Comparison of ENCODE assay signal across 8 cellular contexts in genomic region chr16:19524866-19525723, GRCh38. TPM values are rescaled to one million over a fixed set of nuclear protein-coding genes. Genes with fewer than 3 reads are reported as not detected.
DNase-seq lines count a peak whose midpoint lies in the region; ATAC-seq, FAIRE-seq and TF ChIP-seq lines count a peak whose summit lies in the region.

No MANE protein-coding gene starts in this region.

- H3K27ac Mint-ChIP-seq in central memory CD8-positive, alpha-beta T cell (ENCODE audit: low read depth): peak overlapping the region; percentile 95

- 13 to 21% methylated on average over 7 to 10 of the region's 14 CpGs for WGBS in mesodermal cell (ENCODE audit: insufficient coverage in 2 of 2), 2 experiments

- H3K4me1 ChIP-seq in mesodermal cell (ENCODE audit: control insufficient read depth, insufficient read depth, low read length, poor library complexity, severe bottlenecking): peaks cover 10% of the 10 kb centered on the region

- ATAC-seq in central memory CD8-positive, alpha-beta T cell (replicated peaks; ENCODE audit: extremely low read depth, poor library complexity, severe bottlenecking): no peak

- H3K9me3 Mint-ChIP-seq in central memory CD8-positive, alpha-beta T cell: no peaks in the 10 kb centered on the region

- peaks cover 18% of the 10 kb centered on the region for H3K36me3 Mint-ChIP-seq in central memory CD8-positive, alpha-beta T cell (ENCODE audit: insufficient read depth)

- peak overlapping the region; percentile 94 for H3K4me3 Mint-ChIP-seq in central memory CD8-positive, alpha-beta T cell

- no peak for TF ChIP-seq POLR2A in GM12891 (IDR thresholded peaks at IDR 0.05; ENCODE audit: low read depth, low read length)

- no peaks in the 10 kb centered on the region for H3K9me3 ChIP-seq in mesodermal cell (ENCODE audit: control insufficient read depth, low read length)

- peaks cover 47% of the 10 kb centered on the region for H3K4me1 Mint-ChIP-seq in central memory CD8-positive, alpha-beta T cell

- H3K4me3 ChIP-seq in mesodermal cell (ENCODE audit: extremely low read depth, insufficient read depth, low read length, poor library complexity, severe bottlenecking): peak overlapping the region; percentile 92

- no peak overlapping the region for H3K27ac ChIP-seq in mesodermal cell (ENCODE audit: low read depth, low read length, severe bottlenecking)

- no peak for DNase-seq in GM12891 (ENCODE audit: insufficient read length, low spot score)
- DNase-seq in NCI-H526 (lab: John Stamatoyannopoulos, UW): peak; percentile 33 to 62
- DNase-seq in central memory CD8-positive, alpha-beta T cell (ENCODE audit: low spot score in 2 of 2): no peak
- DNase-seq in NCI-H1092 (lab: John Stamatoyannopoulos, UW): no peak
- DNase-seq in GOT3 (lab: John Stamatoyannopoulos, UW): no peak
- DNase-seq in activated CD4-positive, alpha-beta T cell treated with anti-CD3 and anti-CD28 coated beads, Interleukin-2, amount 50 U/mL, for 48 hours: no peak
- DNase-seq in NOMO-1 treated with dmso at 0.1 percent for 144 hours (lab: John Stamatoyannopoulos, UW; ENCODE audit: unreplicated experiment): no peak

- peaks cover 7% of the 10 kb centered on the region for H3K36me3 ChIP-seq in mesodermal cell (ENCODE audit: control insufficient read depth, insufficient read depth, low read length)

- peak; percentile 61 for FAIRE-seq in GM12891 (lab: Jason Lieb, UNC)

- H3K27me3 Mint-ChIP-seq in central memory CD8-positive, alpha-beta T cell: no peaks in the 10 kb centered on the region

TF ChIP-seq in GM12891, 5 proteins besides CTCF, POLR2A, EP300 and RAD21:
- TF ChIP-seq SPI1 (IDR thresholded peaks at IDR 0.05; ENCODE audit: low read depth, low read length) (no peak), TAF1 (IDR thresholded peaks at IDR 0.05; ENCODE audit: low read depth, low read length) (no peak)
TF ChIP-seq in GM12891: peak in this region for 0.

RNA-seq across cellular contexts. Expression of gene CCP110, which starts 1.4 kb away (rescaled TPM):
- 10.3 TPM for polyA plus RNA-seq in GM12891 (2012; ENCODE audit: low read depth, missing spikeins)
- 14.1 TPM for polyA plus RNA-seq in mesodermal cell (2013, experiment 1 of 2)
- polyA plus RNA-seq in mesodermal cell (2013, experiment 2 of 2): 13.8 TPM

RNA-seq across cellular contexts. Expression of gene GDE1, which starts 3.2 kb away (rescaled TPM):
- polyA plus RNA-seq in GM12891 (2012; ENCODE audit: low read depth, missing spikeins): 18.5 TPM
- 59.1 TPM for polyA plus RNA-seq in mesodermal cell (2013, experiment 1 of 2)
- 60.8 TPM for polyA plus RNA-seq in mesodermal cell (2013, experiment 2 of 2)

RNA-seq across cellular contexts. Expression of gene VPS35L, which starts 30.4 kb away (rescaled TPM):
- 15.7 TPM for polyA plus RNA-seq in GM12891 (2012; ENCODE audit: low read depth, missing spikeins)
- polyA plus RNA-seq in mesodermal cell (2013, experiment 1 of 2): 40.5 TPM
- 48.3 TPM for polyA plus RNA-seq in mesodermal cell (2013, experiment 2 of 2)

Comparison
In these comparisons a context has a peak if more than half of its experiments do, and no peak if none do; other contexts are left out.
1. DNase-seq: peak in NCI-H526 (2 of 2); none in GM12891 (single experiment), central memory CD8-positive, alpha-beta T cell (0 of 2), NCI-H1092 (single experiment), GOT3 (single experiment), activated CD4-positive, alpha-beta T cell treated with anti-CD3 and anti-CD28 coated beads, Interleukin-2, amount 50 U/mL, for 48 hours (0 of 2) and NOMO-1 treated with dmso at 0.1 percent for 144 hours (single experiment).